ENCODE assay signal across 27 cellular contexts in genomic region chr4:34196375-34196774, GRCh38.
"Had no signal": no experiment of that assay in that cellular context is flagged by ENCODE, and none has a peak within 500 bp of the region (broad histone marks: within the 10 kb centered on the region; RNA-seq: fewer than 3 reads in every experiment).

No MANE protein-coding gene starts in this region.

- DNase-seq: cerebellar nuclear complex; colonic mucosa; dermis blood vessel endothelial cell; endodermal cell; erythroblast; gastrocnemius medialis; heart right ventricle; hypothalamus; islet precursor cell; left lung; lower lobe of right lung; mesenchymal stem cell; midbrain; nucleus accumbens; ovary; right cardiac atrium; stimulated activated CD4-positive, alpha-beta T cell treated with anti-CD3 and anti-CD28 coated beads, Interleukin-4, amount 100 ng/mL, for 1 hour; stimulated activated CD8-positive, alpha-beta memory T cell treated with anti-CD3 and anti-CD28 coated beads, Interleukin-4, amount 100 ng/mL, for 48 hours; stimulated activated naive CD8-positive, alpha-beta T cell treated with anti-CD3 and anti-CD28 coated beads, Interleukin-15, Interleukin-2, amounts not matched to agents 100 U/mL and 50 U/mL, for 24 hours; thyroid gland; upper lobe of left lung had no signal

- H3K4me2 ChIP-seq: neural progenitor cell had no signal

- H2AFZ ChIP-seq: neural progenitor cell had no signal

- H3K9me3 ChIP-seq: colonic mucosa, gastrocnemius medialis, heart right ventricle, left lung, lower lobe of right lung, ovary, suprapubic skin, thyroid gland, upper lobe of left lung, vagina had no signal

- H3K27me3 ChIP-seq: colonic mucosa, gastrocnemius medialis, heart right ventricle, left lung, neural progenitor cell, ovary, suprapubic skin, thyroid gland, upper lobe of left lung, vagina had no signal

- H3K9ac ChIP-seq: neural progenitor cell had no signal

- FAIRE-seq: endothelial cell of umbilical vein had no signal

- H3K4me1 ChIP-seq: colonic mucosa, gastrocnemius medialis, heart right ventricle, left lung, lower lobe of right lung, neural progenitor cell, suprapubic skin, thyroid gland, upper lobe of left lung, vagina had no signal

- H3K4me3 ChIP-seq: colonic mucosa, gastrocnemius medialis, heart right ventricle, left lung, lower lobe of right lung, neural progenitor cell, ovary, suprapubic skin, thyroid gland, upper lobe of left lung, vagina had no signal

- H3K27ac ChIP-seq: colonic mucosa, gastrocnemius medialis, heart right ventricle, left lung, lower lobe of right lung, neural progenitor cell, ovary, suprapubic skin, thyroid gland, upper lobe of left lung, vagina had no signal

- ATAC-seq: gastrocnemius medialis; heart right ventricle; left lung; lower lobe of right lung; natural killer cell treated with Interleukin-12 subunit alpha and Interleukin-12 subunit beta and Interleukin-15 and Interleukin-18, amount 100 ng/mL, for 72 hours; right cardiac atrium; stimulated activated effector memory CD8-positive, alpha-beta T cell treated with anti-CD3 and anti-CD28 coated beads, Interleukin-12 subunit alpha, Interleukin-12 subunit beta, amount 100 ng/mL, for 72 hours; stimulated activated naive CD8-positive, alpha-beta T cell treated with anti-CD3 and anti-CD28 coated beads, Interleukin-15, Interleukin-2, amounts not matched to agents 100 U/mL and 50 U/mL, for 24 hours had no signal

- H3K36me3 ChIP-seq: colonic mucosa, gastrocnemius medialis, heart right ventricle, left lung, lower lobe of right lung, neural progenitor cell, ovary, suprapubic skin, thyroid gland, upper lobe of left lung, vagina had no signal
